1 cellular context compared by ENCODE assay signal in genomic region chr16:89732918-89733242, GRCh38.
TF ChIP-seq lines count a peak whose summit lies in the region.

No MANE protein-coding gene starts in this region.

TF ChIP-seq in HepG2, 621 proteins besides CTCF, POLR2A, EP300 and RAD21:
- no peak for TF ChIP-seq ZNF142 (CRISPR knock-in tag; IDR thresholded peaks at IDR 0.05)
- 0 out of 2 replicates have a peak, but pooled peaks have one; percentile 17 for TF ChIP-seq PITX1 (CRISPR knock-in tag; IDR thresholded peaks at IDR 0.05)
- TF ChIP-seq NFYB (CRISPR knock-in tag; IDR thresholded peaks at IDR 0.05): no peak
- no peak for TF ChIP-seq ZNF800 (CRISPR knock-in tag; IDR thresholded peaks at IDR 0.05)
- no peak for TF ChIP-seq GMEB1 (CRISPR knock-in tag; IDR thresholded peaks at IDR 0.05; ENCODE audit: borderline replicate concordance)
- 0 out of 2 replicates have a peak, but pooled peaks have one; percentile 43 for TF ChIP-seq HNRNPL (IDR thresholded peaks at IDR 0.05; ENCODE audit: low read depth, low read length)
- TF ChIP-seq AGO2 (optimal IDR thresholded peaks at IDR 0.05; ENCODE audit: low read depth, low read length): peak; percentile 86
- TF ChIP-seq SP4 (CRISPR knock-in tag; IDR thresholded peaks at IDR 0.05): no peak
- TF ChIP-seq RBFOX2 (IDR thresholded peaks at IDR 0.05; ENCODE audit: low read depth, low read length): peak; percentile 30
- no peak for TF ChIP-seq ZNF7 (CRISPR knock-in tag; IDR thresholded peaks at IDR 0.05)
- peak; percentile 20; the same call in 1 of the 2 replicates for TF ChIP-seq ZFP91 (CRISPR knock-in tag; IDR thresholded peaks at IDR 0.05; ENCODE audit: borderline replicate concordance)
- 0 out of 2 replicates have a peak, but pooled peaks have one; percentile 57 for TF ChIP-seq ZNF512B (CRISPR knock-in tag; IDR thresholded peaks at IDR 0.05; ENCODE audit: borderline replicate concordance)
